ENCODE assay signal across 8 cellular contexts in genomic region chr10:80471715-80472233, GRCh38. TPM values are rescaled to one million over a fixed set of nuclear protein-coding genes. Genes with fewer than 3 reads are reported as not detected.
DNase-seq lines count a peak whose midpoint lies in the region; ATAC-seq and FAIRE-seq lines count a peak whose summit lies in the region.
"Had no signal": no experiment of that assay in that cellular context is flagged by ENCODE, and none has a peak within 500 bp of the region (broad histone marks: within the 10 kb centered on the region; RNA-seq: fewer than 3 reads in every experiment).

No MANE protein-coding gene starts in this region.

- WGBS in esophagus, 2 donors, result 37 to 44% methylated on average over 4 of the region's 4 CpGs

- H3K27ac ChIP-seq in esophagus (ENCODE audit: low read depth in 2 of 2, low read length in 1 of 2), result peak overlapping the region; percentile 94 to 95

- FAIRE-seq in RCC 7860 (lab: Jason Lieb, UNC), result no peak
- FAIRE-seq: islet of Langerhans had no signal

- ATAC-seq in GM18907 (IDR thresholded peaks at IDR 0.05; ENCODE audit: unreplicated experiment) (peak; percentile 67), HG02678 (IDR thresholded peaks at IDR 0.05; ENCODE audit: unreplicated experiment) (peak; percentile 55)

- no peaks in the 10 kb centered on the region for H3K27me3 ChIP-seq in esophagus (ENCODE audit: control insufficient read depth in 1 of 2, insufficient read depth in 2 of 2, low read length in 2 of 2)

- peaks cover 3 to 47% of the 10 kb centered on the region in 2 donors for H3K4me1 ChIP-seq in esophagus (ENCODE audit: control insufficient read depth in 2 of 2, insufficient read depth in 2 of 2, low read length in 1 of 2)

- no peak overlapping the region for H3K4me3 ChIP-seq in esophagus (ENCODE audit: low read depth in 1 of 2, low read length in 2 of 2)

- H3K9me3 ChIP-seq in esophagus (ENCODE audit: control insufficient read depth in 2 of 2, insufficient read depth in 1 of 2, low read depth in 1 of 2, low read length in 1 of 2), result no peaks in the 10 kb centered on the region

- DNase-seq in RCC 7860 (ENCODE audit: low spot score) (peak; percentile 24), DMS 273 treated with DMSO at 0.1 percent for 48 hours (lab: John Stamatoyannopoulos, UW) (no peak), 8988T (no peak), ecto neural progenitor cell (ENCODE audit: low spot score) (no peak)

- peaks cover 0 to 13% of the 10 kb centered on the region in 2 donors for H3K36me3 ChIP-seq in esophagus (ENCODE audit: control insufficient read depth in 2 of 2, insufficient read depth in 2 of 2, low read length in 1 of 2)

RNA-seq across cellular contexts. Expression of gene TSPAN14, which starts 17.7 kb away (rescaled TPM):
- polyA plus RNA-seq in esophagus, result 10 to 100 TPM; 50.6 to 63.2 TPM
